In genomic region chr11:74749127-74749964, GRCh38 we compare ENCODE assay signal across 1 cellular context.
TF ChIP-seq lines count a peak whose summit lies in the region.

No MANE protein-coding gene starts in this region.

TF ChIP-seq in K562, 482 proteins besides CTCF, POLR2A, EP300 and RAD21 (continued from another document):
- no peak for TF ChIP-seq E2F8 (IDR thresholded peaks at IDR 0.05; ENCODE audit: low read depth, partially characterized antibody)
- TF ChIP-seq SMARCE1 (IDR thresholded peaks at IDR 0.05): 0 out of 2 replicates have a peak, but pooled peaks have one; percentile 38
- no peak for TF ChIP-seq NEUROD1 (IDR thresholded peaks at IDR 0.05; ENCODE audit: borderline replicate concordance, low read depth, low read length, partially characterized antibody)
- peak; percentile 34 to 81; a peak in 2 of 4 replicates for TF ChIP-seq SIN3A (IDR thresholded peaks at IDR 0.05; ENCODE audit: borderline replicate concordance in 2 of 2, control insufficient read depth in 1 of 2, low read depth in 2 of 2, low read length in 2 of 2)
- no peak for TF ChIP-seq PHF20 (IDR thresholded peaks at IDR 0.05; ENCODE audit: partially characterized antibody)
- peak; percentile 83 for TF ChIP-seq ZFX (CRISPR knock-in tag; IDR thresholded peaks at IDR 0.05)
- TF ChIP-seq SRF (CRISPR knock-in tag; IDR thresholded peaks at IDR 0.05): no peak
- peak; percentile 45 to 65 for TF ChIP-seq MNT (conservative IDR thresholded peaks at IDR 0.05)
- TF ChIP-seq RBM39 (optimal IDR thresholded peaks at IDR 0.05; ENCODE audit: low read depth, low read length): peak; percentile 31
- no peak for TF ChIP-seq CBX3 (IDR thresholded peaks at IDR 0.05; ENCODE audit: borderline replicate concordance in 1 of 2, low read length in 2 of 2)
- no peak for TF ChIP-seq ZKSCAN3 (CRISPR knock-in tag; IDR thresholded peaks at IDR 0.05)
- TF ChIP-seq POLR2G (IDR thresholded peaks at IDR 0.05; ENCODE audit: low read depth, low read length): peak; percentile 75
- TF ChIP-seq RBFOX2 (IDR thresholded peaks at IDR 0.05; ENCODE audit: low read depth, low read length): peak; percentile 74
- TF ChIP-seq CCAR2 (IDR thresholded peaks at IDR 0.05; ENCODE audit: low read depth, low read length): no peak
- 0 out of 2 replicates have a peak, but pooled peaks have one; percentile 52 for TF ChIP-seq ZBTB33 (CRISPR knock-in tag; IDR thresholded peaks at IDR 0.05)
- no peak for TF ChIP-seq ESRRB (CRISPR knock-in tag; IDR thresholded peaks at IDR 0.05; ENCODE audit: borderline replicate concordance)
- 0 out of 4 replicates have a peak, but pooled peaks of 1 of the 2 experiments have one; percentile 17 for TF ChIP-seq ZNF639 (CRISPR knock-in tag; conservative IDR thresholded peaks at IDR 0.05 in 1 of 2, IDR thresholded peaks at IDR 0.05 in 1 of 2)
- no peak for TF ChIP-seq HNRNPUL1 (IDR thresholded peaks at IDR 0.05; ENCODE audit: low read length)
- TF ChIP-seq TOE1 (IDR thresholded peaks at IDR 0.05; ENCODE audit: borderline replicate concordance): no peak
- TF ChIP-seq TOE1 (CRISPR knock-in tag; IDR thresholded peaks at IDR 0.05; ENCODE audit: borderline replicate concordance, low read depth): peak; percentile 63; the same call in 1 of the 2 replicates
- no peak for TF ChIP-seq BRD4 (IDR thresholded peaks at IDR 0.05)
- peak; percentile 51; the same call in 1 of the 2 replicates for TF ChIP-seq CTBP1 (IDR thresholded peaks at IDR 0.05; ENCODE audit: borderline replicate concordance)
- no peak for TF ChIP-seq ELF2 (CRISPR knock-in tag; IDR thresholded peaks at IDR 0.05)
- no peak for TF ChIP-seq TGIF2 (CRISPR knock-in tag; IDR thresholded peaks at IDR 0.05)
- peak; percentile 42; the same call in 1 of the 2 replicates for TF ChIP-seq CREB3L1 (IDR thresholded peaks at IDR 0.05; ENCODE audit: borderline replicate concordance, low read depth)
- 0 out of 2 replicates have a peak, but pooled peaks have one; percentile 55 for TF ChIP-seq NBN (IDR thresholded peaks at IDR 0.05; ENCODE audit: low read depth)
- no peak for TF ChIP-seq RBM25 (IDR thresholded peaks at IDR 0.05; ENCODE audit: low read depth, low read length, severe bottlenecking)
- TF ChIP-seq GATA2 (CRISPR knock-in tag; IDR thresholded peaks at IDR 0.05): no peak
- no peak for TF ChIP-seq ZNF174 (CRISPR knock-in tag; IDR thresholded peaks at IDR 0.05)
- TF ChIP-seq NKRF (IDR thresholded peaks at IDR 0.05; ENCODE audit: borderline replicate concordance): peak; percentile 64; the same call in 1 of the 2 replicates
- no peak; the same call in 1 of the 2 replicates for TF ChIP-seq HMGXB4 (CRISPR knock-in tag; IDR thresholded peaks at IDR 0.05)
- TF ChIP-seq ZBTB1 (CRISPR knock-in tag; IDR thresholded peaks at IDR 0.05; ENCODE audit: borderline replicate concordance, low read depth): peak; percentile 27; the same call in 1 of the 2 replicates
- peak; percentile 52 for TF ChIP-seq FOSL1 (tag; conservative IDR thresholded peaks at IDR 0.05)
